17 cellular contexts compared by ENCODE assay signal in genomic region chr17:79851461-79851817, GRCh38. TPM values are rescaled to one million over a fixed set of nuclear protein-coding genes. Genes with fewer than 3 reads are reported as not detected.
DNase-seq lines count a peak whose midpoint lies in the region; ATAC-seq and TF ChIP-seq lines count a peak whose summit lies in the region.
"Had no signal": no experiment of that assay in that cellular context is flagged by ENCODE, and none has a peak within 500 bp of the region (broad histone marks: within the 10 kb centered on the region; RNA-seq: fewer than 3 reads in every experiment).

No MANE protein-coding gene starts in this region.

- H3K9me3 ChIP-seq in esophagus squamous epithelium (no peaks in the 10 kb centered on the region), tibial nerve (no peaks in the 10 kb centered on the region), A673 (ENCODE audit: low read depth, low read length, poor library complexity, severe bottlenecking) (no peaks in the 10 kb centered on the region)
- H3K9me3 ChIP-seq: thyroid gland had no signal

- TF ChIP-seq CTCF in esophagus squamous epithelium (IDR thresholded peaks at IDR 0.05) (no peak), tibial nerve (IDR thresholded peaks at IDR 0.05) (no peak), A673 (conservative IDR thresholded peaks at IDR 0.05; ENCODE audit: low read depth, low read length) (no peak)

- ATAC-seq in HG03045 (IDR thresholded peaks at IDR 0.05; ENCODE audit: unreplicated experiment) = no peak
- ATAC-seq: left cardiac atrium, WTC11 had no signal

- H3K4me1 ChIP-seq in esophagus squamous epithelium (peaks cover 3 to 29% (median 12%) of the 10 kb centered on the region in 3 donors), tibial nerve (peaks cover 0 to 8% (median 0%) of the 10 kb centered on the region in 4 donors), A673 (ENCODE audit: insufficient read depth, low read length, poor library complexity, severe bottlenecking) (no peaks in the 10 kb centered on the region)
- H3K4me1 ChIP-seq: thyroid gland had no signal

- 21 to 73% methylated on average over 11 of the region's 11 CpGs for WGBS in esophagus squamous epithelium, 2 donors
- WGBS in tibial nerve, 2 donors = 83 to 88% methylated on average over 11 of the region's 11 CpGs

- intact Hi-C loops in esophagus squamous epithelium (cut with DNase I) = no loop called here
- intact Hi-C loops in A673 (cut with micrococcal nuclease; ENCODE audit: unreplicated experiment) = no loop called here

- TF ChIP-seq POLR2A in esophagus squamous epithelium (IDR thresholded peaks at IDR 0.05) (no peak), tibial nerve (IDR thresholded peaks at IDR 0.05) (no peak)

- DNase-seq in SIG-M5 treated with dmso at 0.1 percent for 504 hours (lab: John Stamatoyannopoulos, UW; ENCODE audit: unreplicated experiment) (peak; percentile 35), SIG-M5 (lab: John Stamatoyannopoulos, UW) (no peak), NCI-H69 (lab: John Stamatoyannopoulos, UW) (peak; percentile 89), esophagus squamous epithelium (lab: John Stamatoyannopoulos, UW) (no peak), ureter (ENCODE audit: low spot score) (peak; percentile 85), tibial nerve (ENCODE audit: low spot score in 2 of 2) (no peak), A673 (ENCODE audit: low spot score) (no peak)
- DNase-seq: ACHN, amygdala, H9, left cardiac atrium, NCI-H2171, Right ventricle myocardium superior, thyroid gland had no signal

- POLR2A ChIA-PET in A673 (lab: Charles Lee; ENCODE audit: low non-redundant PET) = no interaction called here

- H3K4me3 ChIP-seq in esophagus squamous epithelium (no peak overlapping the region), tibial nerve (no peak overlapping the region), A673 (ENCODE audit: low read depth, low read length, poor library complexity, severe bottlenecking) (no peak overlapping the region)
- H3K4me3 ChIP-seq: neural progenitor cell, thyroid gland had no signal

- CTCF ChIA-PET in A673 (lab: Charles Lee) = no interaction called here

- no peaks in the 10 kb centered on the region for H3K36me3 ChIP-seq in esophagus squamous epithelium
- no peaks in the 10 kb centered on the region for H3K36me3 ChIP-seq in tibial nerve
- no peaks in the 10 kb centered on the region for H3K36me3 ChIP-seq in A673 (ENCODE audit: insufficient read depth, low read length, poor library complexity, severe bottlenecking)
- H3K36me3 ChIP-seq: neural progenitor cell, thyroid gland had no signal

- peak overlapping the region; percentile 37 to 81 (median 72) for H3K27ac ChIP-seq in esophagus squamous epithelium
- H3K27ac ChIP-seq in tibial nerve = no peak overlapping the region
- no peak overlapping the region for H3K27ac ChIP-seq in A673 (ENCODE audit: low read depth, low read length, poor library complexity, severe bottlenecking)
- H3K27ac ChIP-seq: neural progenitor cell, thyroid gland had no signal

- H3K27me3 ChIP-seq in esophagus squamous epithelium (peaks cover 0 to 50% (median 0%) of the 10 kb centered on the region in 4 donors), tibial nerve (peaks cover 0 to 3% of the 10 kb centered on the region in 2 donors), A673 (replicated peaks; ENCODE audit: insufficient read depth, low read depth, low read length, poor library complexity) (no peaks in the 10 kb centered on the region)
- H3K27me3 ChIP-seq: thyroid gland had no signal

- no peak for TF ChIP-seq EP300 in tibial nerve (IDR thresholded peaks at IDR 0.05)

- BruUV-seq in A673 (replicated peaks; lab: Mats Ljungman, UMichigan) = no TSS peak

RNA-seq across cellular contexts. Expression of gene CBX4, which starts 12.2 kb away (rescaled TPM):
- total RNA-seq in esophagus squamous epithelium (10 to 100 TPM in 3 of 4 donors, 1 to 10 TPM in 1; 9.0 to 26.3 (median 17.1) TPM), ureter (36.7 TPM), tibial nerve (10 to 100 TPM; 11.6 to 15.3 (median 14.4) TPM), A673 (2021) (42.6 and 45.5 TPM in 2 replicates)

RNA-seq across cellular contexts. Expression of gene CBX8, which starts 54.6 kb away (rescaled TPM):
- total RNA-seq in esophagus squamous epithelium (1 to 10 TPM; 2.3 to 4.7 (median 2.6) TPM), ureter (6.5 TPM), tibial nerve (1 to 10 TPM in 1 of 4 donors, under 1 TPM in 2, not detected in 1; 0.84 to 4.2 (median 0.87) TPM), A673 (2021) (24.5 and 27.0 TPM in 2 replicates)

Comparison
In these comparisons a context has a peak if more than half of its experiments do, and no peak if none do; other contexts are left out.
1. DNase-seq: peak in SIG-M5 treated with dmso at 0.1 percent for 504 hours (single experiment), NCI-H69 (single experiment) and ureter (single experiment); none in SIG-M5 (single experiment), esophagus squamous epithelium (single experiment), tibial nerve (0 of 2) and A673 (single experiment).
2. H3K27ac ChIP-seq: peak in esophagus squamous epithelium (4 of 4); none in tibial nerve (0 of 4) and A673 (single experiment).